1 cellular context compared by ENCODE assay signal in genomic region chr7:143380264-143380645, GRCh38.
TF ChIP-seq lines count a peak whose summit lies in the region.

No MANE protein-coding gene starts in this region.

TF ChIP-seq in HepG2, 621 proteins besides CTCF, POLR2A, EP300 and RAD21 (continued from another document and continues in another):
- no peak for TF ChIP-seq HOXA7 (CRISPR knock-in tag; IDR thresholded peaks at IDR 0.05)
- TF ChIP-seq, protein P1, sequence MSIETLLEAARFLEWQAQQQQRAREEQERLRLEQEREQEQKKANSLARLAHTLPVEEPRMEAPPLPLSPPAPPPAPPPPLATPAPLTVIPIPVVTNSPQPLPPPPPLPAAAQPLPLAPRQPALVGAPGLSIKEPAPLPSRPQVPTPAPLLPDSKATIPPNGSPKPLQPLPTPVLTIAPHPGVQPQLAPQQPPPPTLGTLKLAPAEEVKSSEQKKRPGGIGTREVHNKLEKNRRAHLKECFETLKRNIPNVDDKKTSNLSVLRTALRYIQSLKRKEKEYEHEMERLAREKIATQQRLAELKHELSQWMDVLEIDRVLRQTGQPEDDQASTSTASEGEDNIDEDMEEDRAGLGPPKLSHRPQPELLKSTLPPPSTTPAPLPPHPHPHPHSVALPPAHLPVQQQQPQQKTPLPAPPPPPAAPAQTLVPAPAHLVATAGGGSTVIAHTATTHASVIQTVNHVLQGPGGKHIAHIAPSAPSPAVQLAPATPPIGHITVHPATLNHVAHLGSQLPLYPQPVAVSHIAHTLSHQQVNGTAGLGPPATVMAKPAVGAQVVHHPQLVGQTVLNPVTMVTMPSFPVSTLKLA (IDR thresholded peaks at IDR 0.05) = no peak
- TF ChIP-seq ZSCAN25 (CRISPR knock-in tag; IDR thresholded peaks at IDR 0.05) = 0 out of 2 replicates have a peak, but pooled peaks have one; percentile 5
- no peak for TF ChIP-seq ZNF512B (CRISPR knock-in tag; IDR thresholded peaks at IDR 0.05; ENCODE audit: borderline replicate concordance)
- TF ChIP-seq, protein P2, sequence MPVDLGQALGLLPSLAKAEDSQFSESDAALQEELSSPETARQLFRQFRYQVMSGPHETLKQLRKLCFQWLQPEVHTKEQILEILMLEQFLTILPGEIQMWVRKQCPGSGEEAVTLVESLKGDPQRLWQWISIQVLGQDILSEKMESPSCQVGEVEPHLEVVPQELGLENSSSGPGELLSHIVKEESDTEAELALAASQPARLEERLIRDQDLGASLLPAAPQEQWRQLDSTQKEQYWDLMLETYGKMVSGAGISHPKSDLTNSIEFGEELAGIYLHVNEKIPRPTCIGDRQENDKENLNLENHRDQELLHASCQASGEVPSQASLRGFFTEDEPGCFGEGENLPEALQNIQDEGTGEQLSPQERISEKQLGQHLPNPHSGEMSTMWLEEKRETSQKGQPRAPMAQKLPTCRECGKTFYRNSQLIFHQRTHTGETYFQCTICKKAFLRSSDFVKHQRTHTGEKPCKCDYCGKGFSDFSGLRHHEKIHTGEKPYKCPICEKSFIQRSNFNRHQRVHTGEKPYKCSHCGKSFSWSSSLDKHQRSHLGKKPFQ (CRISPR knock-in tag; IDR thresholded peaks at IDR 0.05; ENCODE audit: insufficient replicate concordance) = peak; percentile 52
- no peak for TF ChIP-seq TBP (CRISPR knock-in tag; IDR thresholded peaks at IDR 0.05)
- TF ChIP-seq PCBP1 (IDR thresholded peaks at IDR 0.05; ENCODE audit: borderline replicate concordance, low read depth, low read length) = no peak
- TF ChIP-seq PAWR (CRISPR knock-in tag; IDR thresholded peaks at IDR 0.05; ENCODE audit: borderline replicate concordance) = no peak
- TF ChIP-seq, protein P3, sequence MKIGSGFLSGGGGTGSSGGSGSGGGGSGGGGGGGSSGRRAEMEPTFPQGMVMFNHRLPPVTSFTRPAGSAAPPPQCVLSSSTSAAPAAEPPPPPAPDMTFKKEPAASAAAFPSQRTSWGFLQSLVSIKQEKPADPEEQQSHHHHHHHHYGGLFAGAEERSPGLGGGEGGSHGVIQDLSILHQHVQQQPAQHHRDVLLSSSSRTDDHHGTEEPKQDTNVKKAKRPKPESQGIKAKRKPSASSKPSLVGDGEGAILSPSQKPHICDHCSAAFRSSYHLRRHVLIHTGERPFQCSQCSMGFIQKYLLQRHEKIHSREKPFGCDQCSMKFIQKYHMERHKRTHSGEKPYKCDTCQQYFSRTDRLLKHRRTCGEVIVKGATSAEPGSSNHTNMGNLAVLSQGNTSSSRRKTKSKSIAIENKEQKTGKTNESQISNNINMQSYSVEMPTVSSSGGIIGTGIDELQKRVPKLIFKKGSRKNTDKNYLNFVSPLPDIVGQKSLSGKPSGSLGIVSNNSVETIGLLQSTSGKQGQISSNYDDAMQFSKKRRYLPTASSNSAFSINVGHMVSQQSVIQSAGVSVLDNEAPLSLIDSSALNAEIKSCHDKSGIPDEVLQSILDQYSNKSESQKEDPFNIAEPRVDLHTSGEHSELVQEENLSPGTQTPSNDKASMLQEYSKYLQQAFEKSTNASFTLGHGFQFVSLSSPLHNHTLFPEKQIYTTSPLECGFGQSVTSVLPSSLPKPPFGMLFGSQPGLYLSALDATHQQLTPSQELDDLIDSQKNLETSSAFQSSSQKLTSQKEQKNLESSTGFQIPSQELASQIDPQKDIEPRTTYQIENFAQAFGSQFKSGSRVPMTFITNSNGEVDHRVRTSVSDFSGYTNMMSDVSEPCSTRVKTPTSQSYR (CRISPR knock-in tag; IDR thresholded peaks at IDR 0.05; ENCODE audit: borderline replicate concordance) = no peak
- TF ChIP-seq NFIB (CRISPR knock-in tag; IDR thresholded peaks at IDR 0.05; ENCODE audit: borderline replicate concordance) = no peak
- TF ChIP-seq DBP (CRISPR knock-in tag; IDR thresholded peaks at IDR 0.05; ENCODE audit: not compliant biosample characterization) = no peak
- no peak for TF ChIP-seq RNF2 (conservative IDR thresholded peaks at IDR 0.05; ENCODE audit: low read depth)
- no peak for TF ChIP-seq HNF4G (IDR thresholded peaks at IDR 0.05; ENCODE audit: borderline replicate concordance, low read depth, low read length)
- no peak for TF ChIP-seq HNF4G (CRISPR knock-in tag; IDR thresholded peaks at IDR 0.05; ENCODE audit: borderline replicate concordance, low read depth)
- peak; percentile 81; the same call in 1 of the 2 replicates for TF ChIP-seq ZFP82 (CRISPR knock-in tag; IDR thresholded peaks at IDR 0.05; ENCODE audit: borderline replicate concordance)
- no peak; the same call in 1 of the 2 replicates for TF ChIP-seq TIGD3 (CRISPR knock-in tag; IDR thresholded peaks at IDR 0.05; ENCODE audit: borderline replicate concordance)
- TF ChIP-seq KAT8 (CRISPR knock-in tag; IDR thresholded peaks at IDR 0.05) = 0 out of 2 replicates have a peak, but pooled peaks have one; percentile 2
- no peak for TF ChIP-seq ZBTB26 (CRISPR knock-in tag; IDR thresholded peaks at IDR 0.05; ENCODE audit: borderline replicate concordance)
- TF ChIP-seq CBX1 (IDR thresholded peaks at IDR 0.05; ENCODE audit: low read depth) = peak; percentile 5
- TF ChIP-seq, protein P4, sequence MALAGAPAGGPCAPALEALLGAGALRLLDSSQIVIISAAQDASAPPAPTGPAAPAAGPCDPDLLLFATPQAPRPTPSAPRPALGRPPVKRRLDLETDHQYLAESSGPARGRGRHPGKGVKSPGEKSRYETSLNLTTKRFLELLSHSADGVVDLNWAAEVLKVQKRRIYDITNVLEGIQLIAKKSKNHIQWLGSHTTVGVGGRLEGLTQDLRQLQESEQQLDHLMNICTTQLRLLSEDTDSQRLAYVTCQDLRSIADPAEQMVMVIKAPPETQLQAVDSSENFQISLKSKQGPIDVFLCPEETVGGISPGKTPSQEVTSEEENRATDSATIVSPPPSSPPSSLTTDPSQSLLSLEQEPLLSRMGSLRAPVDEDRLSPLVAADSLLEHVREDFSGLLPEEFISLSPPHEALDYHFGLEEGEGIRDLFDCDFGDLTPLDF (CRISPR knock-in tag; IDR thresholded peaks at IDR 0.05) = no peak
- TF ChIP-seq, protein P5, sequence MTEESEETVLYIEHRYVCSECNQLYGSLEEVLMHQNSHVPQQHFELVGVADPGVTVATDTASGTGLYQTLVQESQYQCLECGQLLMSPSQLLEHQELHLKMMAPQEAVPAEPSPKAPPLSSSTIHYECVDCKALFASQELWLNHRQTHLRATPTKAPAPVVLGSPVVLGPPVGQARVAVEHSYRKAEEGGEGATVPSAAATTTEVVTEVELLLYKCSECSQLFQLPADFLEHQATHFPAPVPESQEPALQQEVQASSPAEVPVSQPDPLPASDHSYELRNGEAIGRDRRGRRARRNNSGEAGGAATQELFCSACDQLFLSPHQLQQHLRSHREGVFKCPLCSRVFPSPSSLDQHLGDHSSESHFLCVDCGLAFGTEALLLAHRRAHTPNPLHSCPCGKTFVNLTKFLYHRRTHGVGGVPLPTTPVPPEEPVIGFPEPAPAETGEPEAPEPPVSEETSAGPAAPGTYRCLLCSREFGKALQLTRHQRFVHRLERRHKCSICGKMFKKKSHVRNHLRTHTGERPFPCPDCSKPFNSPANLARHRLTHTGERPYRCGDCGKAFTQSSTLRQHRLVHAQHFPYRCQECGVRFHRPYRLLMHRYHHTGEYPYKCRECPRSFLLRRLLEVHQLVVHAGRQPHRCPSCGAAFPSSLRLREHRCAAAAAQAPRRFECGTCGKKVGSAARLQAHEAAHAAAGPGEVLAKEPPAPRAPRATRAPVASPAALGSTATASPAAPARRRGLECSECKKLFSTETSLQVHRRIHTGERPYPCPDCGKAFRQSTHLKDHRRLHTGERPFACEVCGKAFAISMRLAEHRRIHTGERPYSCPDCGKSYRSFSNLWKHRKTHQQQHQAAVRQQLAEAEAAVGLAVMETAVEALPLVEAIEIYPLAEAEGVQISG (CRISPR knock-in tag; IDR thresholded peaks at IDR 0.05) = 0 out of 2 replicates have a peak, but pooled peaks have one; percentile 20
- 0 out of 2 replicates have a peak, but pooled peaks have one; percentile 22 for TF ChIP-seq SPEN (CRISPR knock-in tag; IDR thresholded peaks at IDR 0.05; ENCODE audit: low read depth)
- no peak for TF ChIP-seq FOXJ3 (CRISPR knock-in tag; IDR thresholded peaks at IDR 0.05; ENCODE audit: borderline replicate concordance)
- no peak for TF ChIP-seq SMAD9 (CRISPR knock-in tag; IDR thresholded peaks at IDR 0.05)
- no peak for TF ChIP-seq ZNF101 (CRISPR knock-in tag; IDR thresholded peaks at IDR 0.05; ENCODE audit: borderline replicate concordance, low read depth)
- TF ChIP-seq FOXM1 (CRISPR knock-in tag; IDR thresholded peaks at IDR 0.05) = no peak
- 0 out of 2 replicates have a peak, but pooled peaks have one; percentile 28 for TF ChIP-seq ARNT2 (CRISPR knock-in tag; IDR thresholded peaks at IDR 0.05; ENCODE audit: low read depth)
- TF ChIP-seq YY1 (IDR thresholded peaks at IDR 0.05; ENCODE audit: insufficient read depth, insufficient replicate concordance, low read depth, low read length) = peak; percentile 37
- TF ChIP-seq HIVEP1 (CRISPR knock-in tag; IDR thresholded peaks at IDR 0.05) = no peak
- TF ChIP-seq, protein P6, sequence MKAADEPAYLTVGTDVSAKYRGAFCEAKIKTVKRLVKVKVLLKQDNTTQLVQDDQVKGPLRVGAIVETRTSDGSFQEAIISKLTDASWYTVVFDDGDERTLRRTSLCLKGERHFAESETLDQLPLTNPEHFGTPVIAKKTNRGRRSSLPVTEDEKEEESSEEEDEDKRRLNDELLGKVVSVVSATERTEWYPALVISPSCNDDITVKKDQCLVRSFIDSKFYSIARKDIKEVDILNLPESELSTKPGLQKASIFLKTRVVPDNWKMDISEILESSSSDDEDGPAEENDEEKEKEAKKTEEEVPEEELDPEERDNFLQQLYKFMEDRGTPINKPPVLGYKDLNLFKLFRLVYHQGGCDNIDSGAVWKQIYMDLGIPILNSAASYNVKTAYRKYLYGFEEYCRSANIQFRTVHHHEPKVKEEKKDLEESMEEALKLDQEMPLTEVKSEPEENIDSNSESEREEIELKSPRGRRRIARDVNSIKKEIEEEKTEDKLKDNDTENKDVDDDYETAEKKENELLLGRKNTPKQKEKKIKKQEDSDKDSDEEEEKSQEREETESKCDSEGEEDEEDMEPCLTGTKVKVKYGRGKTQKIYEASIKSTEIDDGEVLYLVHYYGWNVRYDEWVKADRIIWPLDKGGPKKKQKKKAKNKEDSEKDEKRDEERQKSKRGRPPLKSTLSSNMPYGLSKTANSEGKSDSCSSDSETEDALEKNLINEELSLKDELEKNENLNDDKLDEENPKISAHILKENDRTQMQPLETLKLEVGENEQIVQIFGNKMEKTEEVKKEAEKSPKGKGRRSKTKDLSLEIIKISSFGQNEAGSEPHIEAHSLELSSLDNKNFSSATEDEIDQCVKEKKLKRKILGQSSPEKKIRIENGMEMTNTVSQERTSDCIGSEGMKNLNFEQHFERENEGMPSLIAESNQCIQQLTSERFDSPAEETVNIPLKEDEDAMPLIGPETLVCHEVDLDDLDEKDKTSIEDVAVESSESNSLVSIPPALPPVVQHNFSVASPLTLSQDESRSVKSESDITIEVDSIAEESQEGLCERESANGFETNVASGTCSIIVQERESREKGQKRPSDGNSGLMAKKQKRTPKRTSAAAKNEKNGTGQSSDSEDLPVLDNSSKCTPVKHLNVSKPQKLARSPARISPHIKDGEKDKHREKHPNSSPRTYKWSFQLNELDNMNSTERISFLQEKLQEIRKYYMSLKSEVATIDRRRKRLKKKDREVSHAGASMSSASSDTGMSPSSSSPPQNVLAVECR (CRISPR knock-in tag; IDR thresholded peaks at IDR 0.05; ENCODE audit: borderline replicate concordance) = no peak
- TF ChIP-seq SMAD3 (CRISPR knock-in tag; IDR thresholded peaks at IDR 0.05) = peak; percentile 58; the same call in 1 of the 2 replicates
- no peak for TF ChIP-seq ZNF12 (CRISPR knock-in tag; IDR thresholded peaks at IDR 0.05)
- TF ChIP-seq ZNF432 (CRISPR knock-in tag; IDR thresholded peaks at IDR 0.05; ENCODE audit: borderline replicate concordance) = no peak
- TF ChIP-seq NPAS2 (CRISPR knock-in tag; IDR thresholded peaks at IDR 0.05; ENCODE audit: borderline replicate concordance) = no peak
- no peak for TF ChIP-seq POLR2AphosphoS2 (IDR thresholded peaks at IDR 0.05; ENCODE audit: low read depth, low read length)
- peak; percentile 40 for TF ChIP-seq SKI (IDR thresholded peaks at IDR 0.05; ENCODE audit: partially characterized antibody)
